Comparison of ENCODE assay signal across 9 cellular contexts in the genomic region with DNA sequence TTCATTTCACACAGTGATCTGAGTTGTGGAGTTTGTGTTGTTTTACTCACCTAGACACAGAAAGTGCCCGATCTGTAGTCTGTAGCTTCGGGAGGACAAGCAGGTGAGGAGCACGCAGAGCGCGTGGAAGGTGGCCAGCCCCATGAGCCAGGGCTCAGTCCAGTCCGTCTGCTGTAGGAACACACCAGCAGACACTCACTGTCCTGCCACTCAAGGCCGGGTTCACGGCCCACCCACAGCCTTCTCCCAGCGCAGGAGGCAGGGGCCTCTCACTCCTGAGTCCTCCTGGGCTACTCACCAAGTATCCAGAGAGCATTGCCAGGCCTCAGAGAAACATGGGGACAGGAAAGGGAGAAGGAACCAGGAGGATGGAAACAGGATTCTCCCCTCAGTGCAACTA. TPM values are rescaled to one million over a fixed set of nuclear protein-coding genes. Genes with fewer than 3 reads are reported as not detected.
DNase-seq lines count a peak whose midpoint lies in the region; ATAC-seq and TF ChIP-seq lines count a peak whose summit lies in the region.
"Had no signal": no experiment of that assay in that cellular context is flagged by ENCODE, and none has a peak within 500 bp of the region (broad histone marks: within the 10 kb centered on the region; RNA-seq: fewer than 3 reads in every experiment).

No MANE protein-coding gene starts in this region.

- no peak for TF ChIP-seq POLR2A in adrenal gland (IDR thresholded peaks at IDR 0.05)

- peak overlapping the region; percentile 56 for H3K9ac ChIP-seq in HUES6 (ENCODE audit: low read length)

- in situ Hi-C loops in ACHN (cut with HindIII; ENCODE audit: low pct_ligation_motif_present, low pct_unique_long_range_greater_than_20kb, low sequenced_read_pairs): no loop called here

- H3K4me1 Mint-ChIP-seq in naive thymus-derived CD4-positive, alpha-beta T cell: peaks cover 23 to 47% (median 40%) of the 10 kb centered on the region in 7 donors

- H3K36me3 ChIP-seq in BE2C: peaks cover 3% of the 10 kb centered on the region; the same call in 1 of the 2 replicates
- H3K36me3 ChIP-seq in HUES6 (ENCODE audit: control insufficient read depth, insufficient read depth, low read length): peaks cover 29% of the 10 kb centered on the region
- peaks cover 0 to 12% of the 10 kb centered on the region in 2 donors for H3K36me3 ChIP-seq in adrenal gland (replicated peaks in 1 of 2)
- H3K36me3 ChIP-seq in naive thymus-derived CD4-positive, alpha-beta T cell (ENCODE audit: control insufficient read depth in 2 of 3, insufficient read depth in 3 of 3, low read length in 3 of 3): peaks cover 0 to 41% (median 0%) of the 10 kb centered on the region in 3 experiments

- H3K4me3 ChIP-seq in BE2C (ENCODE audit: low read depth, low read length): peak overlapping the region; percentile 61
- H3K4me3 ChIP-seq in HUES6 (ENCODE audit: low read depth, low read length): peak overlapping the region; percentile 99
- no peak overlapping the region for H3K4me3 ChIP-seq in adrenal gland
- H3K4me3 ChIP-seq in naive thymus-derived CD4-positive, alpha-beta T cell (ENCODE audit: low read length): no peak overlapping the region

- H3K27ac ChIP-seq in HUES6 (ENCODE audit: low read depth, low read length): no peak overlapping the region
- H3K27ac ChIP-seq in adrenal gland: peak overlapping the region in 3 of 5 donors; percentile 99 to 100 (median 99)
- no peak overlapping the region for H3K27ac ChIP-seq in naive thymus-derived CD4-positive, alpha-beta T cell (ENCODE audit: low read depth, low read length)

- DNase-seq in BE2C (no peak), adrenal gland (peak in 6 of 7 donors; percentile 26 to 63 (median 38)), A172 (ENCODE audit: low spot score) (no peak), ureter (ENCODE audit: low spot score) (no peak), left cardiac atrium (no peak), ACHN (no peak)
- DNase-seq in naive thymus-derived CD4-positive, alpha-beta T cell: no peak

- no peaks in the 10 kb centered on the region for H3K9me3 Mint-ChIP-seq in naive thymus-derived CD4-positive, alpha-beta T cell

- ATAC-seq in naive thymus-derived CD4-positive, alpha-beta T cell: no peak
- no peak for ATAC-seq in left cardiac atrium

- intact Hi-C loops in adrenal gland (cut with DNase I) (no loop called here), left cardiac atrium (cut with DNase I) (no loop called here)
- intact Hi-C loops in naive thymus-derived CD4-positive, alpha-beta T cell (cut with micrococcal nuclease): loop anchor here (5.0 kb wide), 2 partner anchors 243 to 498 kb away; no protein-coding TSS in a partner anchor

- H3K4me1 ChIP-seq in BE2C (no peaks in the 10 kb centered on the region), HUES6 (ENCODE audit: control insufficient read depth, insufficient read depth, low read length) (peaks cover 23% of the 10 kb centered on the region), adrenal gland (replicated peaks in 1 of 2) (peaks cover 4 to 31% of the 10 kb centered on the region in 2 donors)
- peaks cover 0 to 4% of the 10 kb centered on the region in 2 donors for H3K4me1 ChIP-seq in naive thymus-derived CD4-positive, alpha-beta T cell (ENCODE audit: control insufficient read depth in 2 of 2, insufficient read depth in 2 of 2, low read length in 2 of 2)

- POLR2A ChIA-PET in naive thymus-derived CD4-positive, alpha-beta T cell (lab: Charles Lee): no interaction called here

- H3K27me3 ChIP-seq in BE2C: no peaks in the 10 kb centered on the region
- no peaks in the 10 kb centered on the region for H3K27me3 ChIP-seq in HUES6 (ENCODE audit: control insufficient read depth, insufficient read depth, low read length)
- no peaks in the 10 kb centered on the region for H3K27me3 ChIP-seq in adrenal gland
- no peaks in the 10 kb centered on the region for H3K27me3 ChIP-seq in naive thymus-derived CD4-positive, alpha-beta T cell (ENCODE audit: control insufficient read depth in 2 of 2, insufficient read depth in 2 of 2, low read length in 2 of 2)
- H3K27me3 ChIP-seq: dorsolateral prefrontal cortex had no signal

- no peaks in the 10 kb centered on the region for H3K27me3 Mint-ChIP-seq in naive thymus-derived CD4-positive, alpha-beta T cell

- CTCF ChIA-PET in naive thymus-derived CD4-positive, alpha-beta T cell (lab: Charles Lee): no interaction called here

- H3K9me3 ChIP-seq in BE2C (no peaks in the 10 kb centered on the region), HUES6 (ENCODE audit: control insufficient read depth, insufficient read depth, low read depth, low read length) (no peaks in the 10 kb centered on the region), adrenal gland (replicated peaks in 1 of 3) (no peaks in the 10 kb centered on the region)
- no peaks in the 10 kb centered on the region for H3K9me3 ChIP-seq in naive thymus-derived CD4-positive, alpha-beta T cell (ENCODE audit: control insufficient read depth in 2 of 3, low read length in 3 of 3)

- 72 to 77% (median 74%) methylated on average over 9 of the region's 9 CpGs for WGBS in adrenal gland, 4 donors

- H3K27ac Mint-ChIP-seq in naive thymus-derived CD4-positive, alpha-beta T cell: peak overlapping the region in 8 of 9 donors; percentile 5 to 100 (median 92)

- no peak for TF ChIP-seq CTCF in BE2C (IDR thresholded peaks at IDR 0.05; ENCODE audit: low read depth, low read length)
- TF ChIP-seq CTCF in adrenal gland (IDR thresholded peaks at IDR 0.05): no peak

- peak overlapping the region; percentile 3 to 100 (median 94) for H3K4me3 Mint-ChIP-seq in naive thymus-derived CD4-positive, alpha-beta T cell

- peaks cover 0 to 14% (median 7%) of the 10 kb centered on the region in 5 donors for H3K36me3 Mint-ChIP-seq in naive thymus-derived CD4-positive, alpha-beta T cell

RNA-seq across cellular contexts. Expression of a gene that starts 1.7 kb away (rescaled TPM):
- 40.7 TPM for polyA plus RNA-seq in BE2C (2012; ENCODE audit: insufficient read depth, insufficient read length, low read depth)
- total RNA-seq in adrenal gland: 10 to 100 TPM; 17.2 to 39.2 (median 30.6) TPM
- polyA plus RNA-seq in adrenal gland: 10 to 100 TPM; 19.0 to 52.8 (median 39.1) TPM
- total RNA-seq in naive thymus-derived CD4-positive, alpha-beta T cell: 10 to 100 TPM; 23.3 to 39.8 (median 33.2) TPM
- 10 to 100 TPM; 24.1 to 28.0 TPM for polyA plus RNA-seq in naive thymus-derived CD4-positive, alpha-beta T cell
- 32.6 and 75.0 TPM in 2 replicates for total RNA-seq in A172 (2014; rRNA removed; shearing (Covaris generic))
- total RNA-seq in ureter: 15.5 TPM
- 10 to 100 TPM; 12.2 to 16.1 TPM for total RNA-seq in left cardiac atrium

Comparison
In these comparisons a context has a peak if more than half of its experiments do, and no peak if none do; other contexts are left out.
1. DNase-seq: peak in adrenal gland (6 of 7); none in BE2C (single experiment), naive thymus-derived CD4-positive, alpha-beta T cell (0 of 9), A172 (single experiment), ureter (single experiment), left cardiac atrium (single experiment) and ACHN (single experiment).
2. H3K4me3 ChIP-seq: peak in BE2C (single experiment) and HUES6 (single experiment); none in adrenal gland (0 of 4) and naive thymus-derived CD4-positive, alpha-beta T cell (single experiment).
3. H3K27ac ChIP-seq: peak in adrenal gland (3 of 5); none in HUES6 (single experiment) and naive thymus-derived CD4-positive, alpha-beta T cell (single experiment).
4. intact Hi-C loops: an anchor here in naive thymus-derived CD4-positive, alpha-beta T cell (5.0 kb wide); none called in adrenal gland and left cardiac atrium.